ENCODE assay signal across 13 cellular contexts in genomic region chr14:70782361-70782760, GRCh38. TPM values are rescaled to one million over a fixed set of nuclear protein-coding genes. Genes with fewer than 3 reads are reported as not detected.
DNase-seq lines count a peak whose midpoint lies in the region; ATAC-seq and TF ChIP-seq lines count a peak whose summit lies in the region.
"Had no signal": no experiment of that assay in that cellular context is flagged by ENCODE, and none has a peak within 500 bp of the region (broad histone marks: within the 10 kb centered on the region; RNA-seq: fewer than 3 reads in every experiment).

No MANE protein-coding gene starts in this region.

- peaks cover 17% of the 10 kb centered on the region for H3K4me1 Mint-ChIP-seq in activated CD4-positive, alpha-beta T cell treated with anti-CD3 and anti-CD28 coated beads for 36 hours
- peaks cover 34% of the 10 kb centered on the region for H3K4me1 Mint-ChIP-seq in activated naive CD8-positive, alpha-beta T cell treated with anti-CD3 and anti-CD28 coated beads, Interleukin-2, amount 50 U/mL, for 24 hours
- H3K4me1 Mint-ChIP-seq: neural progenitor cell had no signal

- H3K27me3 ChIP-seq in ascending aorta = no peaks in the 10 kb centered on the region
- H3K27me3 ChIP-seq: neural progenitor cell had no signal

- POLR2A ChIA-PET in activated CD4-positive, alpha-beta T cell treated with anti-CD3 and anti-CD28 coated beads for 36 hours (lab: Charles Lee) = no interaction called here
- POLR2A ChIA-PET in HEK293T (lab: Yijun Ruan, JAX) = no interaction called here

- CTCF ChIA-PET in activated CD4-positive, alpha-beta T cell treated with anti-CD3 and anti-CD28 coated beads for 36 hours (lab: Charles Lee) = no interaction called here
- CTCF ChIA-PET in HEK293T (lab: Yijun Ruan, JAX) = no interaction called here

- H3K36me3 Mint-ChIP-seq in activated CD4-positive, alpha-beta T cell treated with anti-CD3 and anti-CD28 coated beads for 36 hours (ENCODE audit: low read depth) = peaks cover 4% of the 10 kb centered on the region
- peaks cover 4% of the 10 kb centered on the region for H3K36me3 Mint-ChIP-seq in activated naive CD8-positive, alpha-beta T cell treated with anti-CD3 and anti-CD28 coated beads, Interleukin-2, amount 50 U/mL, for 24 hours (ENCODE audit: low read depth)

- no peak for TF ChIP-seq CTCF in ascending aorta (IDR thresholded peaks at IDR 0.05)

- no peak overlapping the region for H3K4me3 Mint-ChIP-seq in activated CD4-positive, alpha-beta T cell treated with anti-CD3 and anti-CD28 coated beads for 36 hours
- no peak overlapping the region for H3K4me3 Mint-ChIP-seq in activated naive CD8-positive, alpha-beta T cell treated with anti-CD3 and anti-CD28 coated beads, Interleukin-2, amount 50 U/mL, for 24 hours
- H3K4me3 Mint-ChIP-seq: neural progenitor cell, T-cell had no signal

- peak; percentile 24 for DNase-seq in activated CD4-positive, alpha-beta T cell treated with anti-CD3 and anti-CD28 coated beads for 36 hours
- DNase-seq in activated CD4-positive, alpha-beta T cell treated with anti-CD3 and anti-CD28 coated beads, Interleukin-2, amount 50 U/mL, for 1 hour = no peak
- peak; percentile 45 to 59 for DNase-seq in Kasumi-1 (lab: John Stamatoyannopoulos, UW)
- peak; percentile 26 for DNase-seq in activated naive CD8-positive, alpha-beta T cell treated with anti-CD3 and anti-CD28 coated beads, Interleukin-2, amount 50 U/mL, for 24 hours
- DNase-seq in non-pigmented ciliary epithelial cell (ENCODE audit: low read depth) = peak; percentile 77
- DNase-seq in ascending aorta (ENCODE audit: low spot score in 2 of 2) = no peak
- no peak for DNase-seq in COLO668 (lab: John Stamatoyannopoulos, UW; ENCODE audit: unreplicated experiment)
- no peak for DNase-seq in HEK293T (ENCODE audit: extremely low spot score)
- DNase-seq: effector CD4-positive, alpha-beta T cell; NCI-H510A; T-cell had no signal

- intact Hi-C loops in activated CD4-positive, alpha-beta T cell treated with anti-CD3 and anti-CD28 coated beads for 36 hours (cut with DNase I, micrococcal nuclease) = no loop called here
- intact Hi-C loops in ascending aorta (cut with DNase I) = no loop called here

- no peaks in the 10 kb centered on the region for H3K36me3 ChIP-seq in ascending aorta
- H3K36me3 ChIP-seq: neural progenitor cell had no signal

- no peaks in the 10 kb centered on the region for H3K9me3 Mint-ChIP-seq in activated CD4-positive, alpha-beta T cell treated with anti-CD3 and anti-CD28 coated beads for 36 hours (ENCODE audit: low read depth)
- H3K9me3 Mint-ChIP-seq in activated naive CD8-positive, alpha-beta T cell treated with anti-CD3 and anti-CD28 coated beads, Interleukin-2, amount 50 U/mL, for 24 hours = no peaks in the 10 kb centered on the region
- H3K9me3 Mint-ChIP-seq: neural progenitor cell, T-cell had no signal

- H3K27me3 Mint-ChIP-seq in activated CD4-positive, alpha-beta T cell treated with anti-CD3 and anti-CD28 coated beads for 36 hours = no peaks in the 10 kb centered on the region
- H3K27me3 Mint-ChIP-seq in activated naive CD8-positive, alpha-beta T cell treated with anti-CD3 and anti-CD28 coated beads, Interleukin-2, amount 50 U/mL, for 24 hours = no peaks in the 10 kb centered on the region
- H3K27me3 Mint-ChIP-seq: T-cell had no signal

- H3K4me3 ChIP-seq in ascending aorta = no peak overlapping the region
- H3K4me3 ChIP-seq: A549, neural progenitor cell had no signal

- H3K27ac Mint-ChIP-seq in activated CD4-positive, alpha-beta T cell treated with anti-CD3 and anti-CD28 coated beads for 36 hours = no peak overlapping the region
- no peak overlapping the region for H3K27ac Mint-ChIP-seq in activated naive CD8-positive, alpha-beta T cell treated with anti-CD3 and anti-CD28 coated beads, Interleukin-2, amount 50 U/mL, for 24 hours
- H3K27ac Mint-ChIP-seq: neural progenitor cell, T-cell had no signal

- peak; percentile 65 for ATAC-seq in activated CD4-positive, alpha-beta T cell treated with anti-CD3 and anti-CD28 coated beads for 36 hours
- ATAC-seq in activated naive CD8-positive, alpha-beta T cell treated with anti-CD3 and anti-CD28 coated beads, Interleukin-2, amount 50 U/mL, for 24 hours = peak; percentile 85

- H3K27ac ChIP-seq in ascending aorta = no peak overlapping the region
- H3K27ac ChIP-seq: A549, neural progenitor cell had no signal

- H3K9me3 ChIP-seq in ascending aorta = no peaks in the 10 kb centered on the region
- H3K9me3 ChIP-seq: A549 had no signal

- H3K4me1 ChIP-seq in ascending aorta = no peaks in the 10 kb centered on the region
- H3K4me1 ChIP-seq: neural progenitor cell had no signal

TF ChIP-seq in HEK293T, 16 proteins besides CTCF, POLR2A, EP300 and RAD21:
- TF ChIP-seq ELF4 (IDR thresholded peaks at IDR 0.05) = no peak
- no peak for TF ChIP-seq FOXM1 (IDR thresholded peaks at IDR 0.05; ENCODE audit: borderline replicate concordance)
- no peak for TF ChIP-seq HDGF (IDR thresholded peaks at IDR 0.05; ENCODE audit: borderline replicate concordance)
- no peak for TF ChIP-seq L3MBTL2 (conservative IDR thresholded peaks at IDR 0.05)
- TF ChIP-seq LEF1 (IDR thresholded peaks at IDR 0.05; ENCODE audit: borderline replicate concordance) = no peak
- TF ChIP-seq BHLHE40 (IDR thresholded peaks at IDR 0.05; ENCODE audit: borderline replicate concordance) = no peak
- no peak for TF ChIP-seq FOXA1 (IDR thresholded peaks at IDR 0.05)
- TF ChIP-seq SUZ12 (IDR thresholded peaks at IDR 0.05) = no peak
- no peak for TF ChIP-seq SP1 (IDR thresholded peaks at IDR 0.05)

RNA-seq across cellular contexts. Expression of gene MAP3K9, which starts 27.0 kb away (rescaled TPM):
- 1 to 10 TPM; 5.2 to 6.1 TPM for total RNA-seq in activated CD4-positive, alpha-beta T cell treated with anti-CD3 and anti-CD28 coated beads for 36 hours
- total RNA-seq in ascending aorta = 0.96 TPM

Comparison
In these comparisons a context has a peak if more than half of its experiments do, and no peak if none do; other contexts are left out.
1. DNase-seq: peak in activated CD4-positive, alpha-beta T cell treated with anti-CD3 and anti-CD28 coated beads for 36 hours (single experiment), Kasumi-1 (2 of 2), activated naive CD8-positive, alpha-beta T cell treated with anti-CD3 and anti-CD28 coated beads, Interleukin-2, amount 50 U/mL, for 24 hours (single experiment) and non-pigmented ciliary epithelial cell (single experiment); none in activated CD4-positive, alpha-beta T cell treated with anti-CD3 and anti-CD28 coated beads, Interleukin-2, amount 50 U/mL, for 1 hour (single experiment), ascending aorta (0 of 2), COLO668 (single experiment) and HEK293T (single experiment).